Comparison of ENCODE assay signal across 11 cellular contexts in genomic region chr16:66844009-66844341, GRCh38. TPM values are rescaled to one million over a fixed set of nuclear protein-coding genes. Genes with fewer than 3 reads are reported as not detected.
DNase-seq lines count a peak whose midpoint lies in the region; ATAC-seq, FAIRE-seq and TF ChIP-seq lines count a peak whose summit lies in the region.
"Had no signal": no experiment of that assay in that cellular context is flagged by ENCODE, and none has a peak within 500 bp of the region (broad histone marks: within the 10 kb centered on the region; RNA-seq: fewer than 3 reads in every experiment).

No MANE protein-coding gene starts in this region.

- H3K9ac ChIP-seq in mesenchymal stem cell (ENCODE audit: low read length) = no peak overlapping the region

- peaks cover 43% of the 10 kb centered on the region for H3K27me3 Mint-ChIP-seq in activated T-cell treated with anti-CD3 and anti-CD28 coated beads, Interleukin-2, amount 50 U/mL, for 4 hours (ENCODE audit: low read depth)

- no peak overlapping the region for H3K14ac ChIP-seq in mesenchymal stem cell (ENCODE audit: low read length in 2 of 2)

- H2AK5ac ChIP-seq in mesenchymal stem cell (ENCODE audit: low read length, severe bottlenecking) = no peak overlapping the region

- H3K4me1 ChIP-seq in body of pancreas (peaks cover 15% of the 10 kb centered on the region), mesenchymal stem cell (ENCODE audit: control insufficient read depth, insufficient read depth, low read depth, low read length) (peaks cover 21% of the 10 kb centered on the region), suprapubic skin (peaks cover 14% of the 10 kb centered on the region)

- no peaks in the 10 kb centered on the region for H3K9me3 Mint-ChIP-seq in activated T-cell treated with anti-CD3 and anti-CD28 coated beads, Interleukin-2, amount 50 U/mL, for 4 hours

- H3K18ac ChIP-seq in mesenchymal stem cell (ENCODE audit: low read depth in 1 of 2, low read length in 2 of 2) = no peak overlapping the region

- no peak for ATAC-seq in activated T-cell treated with anti-CD3 and anti-CD28 coated beads, Interleukin-2, amount 50 U/mL, for 4 hours
- peak; percentile 28 for ATAC-seq in body of pancreas
- ATAC-seq in GM18519 (IDR thresholded peaks at IDR 0.05; ENCODE audit: low FRiP score, unreplicated experiment) = no peak

- TF ChIP-seq POLR2A in body of pancreas (IDR thresholded peaks at IDR 0.05) = no peak
- TF ChIP-seq POLR2A in suprapubic skin (IDR thresholded peaks at IDR 0.05) = no peak

- intact Hi-C loops in body of pancreas (cut with DNase I) = no loop called here

- H3K79me1 ChIP-seq in mesenchymal stem cell (replicated peaks; ENCODE audit: low read length, poor library complexity, severe bottlenecking) = no peaks in the 10 kb centered on the region

- H3K27ac ChIP-seq in body of pancreas (no peak overlapping the region), mesenchymal stem cell (ENCODE audit: low read length, poor library complexity, severe bottlenecking) (no peak overlapping the region), suprapubic skin (no peak overlapping the region)

- TF ChIP-seq EP300 in suprapubic skin (IDR thresholded peaks at IDR 0.05) = no peak

- no peak overlapping the region for H4K91ac ChIP-seq in mesenchymal stem cell (ENCODE audit: low read length)

- H4K8ac ChIP-seq in mesenchymal stem cell (ENCODE audit: low read length) = no peak overlapping the region

- TF ChIP-seq CTCF in body of pancreas (IDR thresholded peaks at IDR 0.05) (no peak), suprapubic skin (IDR thresholded peaks at IDR 0.05) (no peak)

- no peak for DNase-seq in activated T-cell treated with anti-CD3 and anti-CD28 coated beads, Interleukin-2, amount 50 U/mL, for 4 hours
- DNase-seq in activated T-cell treated with anti-CD3 and anti-CD28 coated beads for 4 hours (no peak), body of pancreas (no peak), mesenchymal stem cell (no peak), suprapubic skin (ENCODE audit: low spot score in 2 of 2) (no peak), GM19239 (ENCODE audit: insufficient read length, low spot score) (no peak), NCI-H510A treated with DMSO at 0.1 percent for 48 hours (lab: John Stamatoyannopoulos, UW) (no peak)
- DNase-seq: NCI-H1436 had no signal

- H3K4ac ChIP-seq in mesenchymal stem cell (ENCODE audit: low read depth in 1 of 2, low read length in 2 of 2) = no peak overlapping the region

- peak overlapping the region; percentile 100 for H3K4me2 ChIP-seq in mesenchymal stem cell (ENCODE audit: low read length, poor library complexity, severe bottlenecking)

- peak overlapping the region; percentile 61 for H3K4me3 Mint-ChIP-seq in activated T-cell treated with anti-CD3 and anti-CD28 coated beads, Interleukin-2, amount 50 U/mL, for 4 hours

- H2BK120ac ChIP-seq in mesenchymal stem cell (ENCODE audit: low read depth, low read length) = no peak overlapping the region

- no peaks in the 10 kb centered on the region for H3K36me3 Mint-ChIP-seq in activated T-cell treated with anti-CD3 and anti-CD28 coated beads, Interleukin-2, amount 50 U/mL, for 4 hours (ENCODE audit: insufficient read depth)

- H2BK5ac ChIP-seq in mesenchymal stem cell (ENCODE audit: low read depth, low read length, poor library complexity, severe bottlenecking) = no peak overlapping the region

- H2BK15ac ChIP-seq in mesenchymal stem cell (ENCODE audit: low read depth, poor library complexity, severe bottlenecking) = no peak overlapping the region

- WGBS in body of pancreas, 2 donors = 12 to 26% methylated on average over 5 to 6 of the region's 14 CpGs
- WGBS in mesenchymal stem cell = 12% methylated on average over 12 of the region's 14 CpGs
- WGBS in suprapubic skin = 80% methylated on average over 1 of the region's 14 CpGs

- H3K4me1 Mint-ChIP-seq in activated T-cell treated with anti-CD3 and anti-CD28 coated beads, Interleukin-2, amount 50 U/mL, for 4 hours (ENCODE audit: low read depth) = peaks cover 7% of the 10 kb centered on the region

- no peak for FAIRE-seq in GM19239 (lab: Jason Lieb, UNC)

- H3K9me3 ChIP-seq in body of pancreas = no peaks in the 10 kb centered on the region
- H3K9me3 ChIP-seq in mesenchymal stem cell (ENCODE audit: control insufficient read depth, low read length) = no peaks in the 10 kb centered on the region
- H3K9me3 ChIP-seq in suprapubic skin = no peaks in the 10 kb centered on the region

- no peak overlapping the region for H2BK12ac ChIP-seq in mesenchymal stem cell (ENCODE audit: low read length in 2 of 2)

- no peak overlapping the region for H2AFZ ChIP-seq in mesenchymal stem cell (ENCODE audit: low read depth, low read length)

- peaks cover 0 to 15% of the 10 kb centered on the region in 2 donors for H3K27me3 ChIP-seq in body of pancreas
- H3K27me3 ChIP-seq in mesenchymal stem cell (ENCODE audit: control insufficient read depth in 1 of 2, insufficient read depth in 1 of 2, low read length in 2 of 2) = peaks cover 58 to 76% of the 10 kb centered on the region in 2 experiments
- peaks cover 36% of the 10 kb centered on the region for H3K27me3 ChIP-seq in suprapubic skin

- no peaks in the 10 kb centered on the region for H3K36me3 ChIP-seq in body of pancreas (replicated peaks in 1 of 2; ENCODE audit: insufficient read depth in 1 of 2, low read depth in 2 of 2)
- peaks cover 0 to 5% of the 10 kb centered on the region in 2 experiments for H3K36me3 ChIP-seq in mesenchymal stem cell (ENCODE audit: control insufficient read depth in 1 of 2, insufficient read depth in 2 of 2, low read depth in 1 of 2, low read length in 2 of 2)
- no peaks in the 10 kb centered on the region for H3K36me3 ChIP-seq in suprapubic skin

- no peak overlapping the region for H3K23ac ChIP-seq in mesenchymal stem cell (ENCODE audit: low read length in 2 of 2)

- H3K4me3 ChIP-seq in body of pancreas (no peak overlapping the region), mesenchymal stem cell (ENCODE audit: insufficient read depth in 1 of 2, low read depth in 1 of 2, low read length in 2 of 2) (peak overlapping the region in 1 of 2 experiments; percentile 61), suprapubic skin (peak overlapping the region; percentile 55)

RNA-seq across cellular contexts. Expression of gene CA7, which starts 0.2 kb away (rescaled TPM):
- total RNA-seq in activated T-cell treated with anti-CD3 and anti-CD28 coated beads, Interleukin-2, amount 50 U/mL, for 4 hours = under 1 TPM in 1 of 3 donors, not detected in 2; 0.18 TPM
- not detected for total RNA-seq in body of pancreas
- polyA plus RNA-seq in mesenchymal stem cell (2013, experiment 1 of 2) = not detected
- polyA plus RNA-seq in mesenchymal stem cell (2013, experiment 2 of 2) = not detected
- total RNA-seq in suprapubic skin = not detected
- total RNA-seq: left lobe of liver, RPMI7951 had no signal

RNA-seq across cellular contexts. Expression of gene NAE1, which starts 13.2 kb away (rescaled TPM):
- total RNA-seq in activated T-cell treated with anti-CD3 and anti-CD28 coated beads, Interleukin-2, amount 50 U/mL, for 4 hours = 100 to 1,000 TPM in 1 of 3 donors, 10 to 100 TPM in 2; 93.8 to 111 (median 94.8) TPM
- total RNA-seq in body of pancreas (10 to 100 TPM; 25.7 to 34.6 TPM), suprapubic skin (10 to 100 TPM; 36.2 to 57.5 (median 45.0) TPM)
- 64.1 TPM for polyA plus RNA-seq in mesenchymal stem cell (2013, experiment 1 of 2)
- 71.4 TPM for polyA plus RNA-seq in mesenchymal stem cell (2013, experiment 2 of 2)

RNA-seq across cellular contexts. Expression of gene PDP2, which starts 36.3 kb away (rescaled TPM):
- 10 to 100 TPM; 27.4 to 31.1 (median 28.4) TPM for total RNA-seq in activated T-cell treated with anti-CD3 and anti-CD28 coated beads, Interleukin-2, amount 50 U/mL, for 4 hours
- total RNA-seq in body of pancreas = 1 to 10 TPM; 4.4 to 6.9 TPM
- polyA plus RNA-seq in mesenchymal stem cell (2013, experiment 1 of 2) = 7.9 TPM
- polyA plus RNA-seq in mesenchymal stem cell (2013, experiment 2 of 2) = 7.3 TPM
- 1 to 10 TPM; 5.0 to 8.3 (median 6.6) TPM for total RNA-seq in suprapubic skin

RNA-seq across cellular contexts. Expression of gene TERB1, which starts 42.6 kb away (rescaled TPM):
- not detected for total RNA-seq in activated T-cell treated with anti-CD3 and anti-CD28 coated beads, Interleukin-2, amount 50 U/mL, for 4 hours
- total RNA-seq in body of pancreas = not detected
- polyA plus RNA-seq in mesenchymal stem cell (2013, experiment 1 of 2) = not detected
- polyA plus RNA-seq in mesenchymal stem cell (2013, experiment 2 of 2) = not detected
- total RNA-seq in suprapubic skin = not detected
- total RNA-seq: left lobe of liver, RPMI7951 had no signal
